In genomic region chr4:34766935-34767859, GRCh38 we compare ENCODE assay signal across 1 cellular context.
TF ChIP-seq lines count a peak whose summit lies in the region.

No MANE protein-coding gene starts in this region.

TF ChIP-seq in SK-N-SH treated with all-trans-retinoic acid at 6 μM for 48 hours, 23 proteins besides CTCF, POLR2A, EP300 and RAD21 (continued from another document):
- TF ChIP-seq, protein P1, sequence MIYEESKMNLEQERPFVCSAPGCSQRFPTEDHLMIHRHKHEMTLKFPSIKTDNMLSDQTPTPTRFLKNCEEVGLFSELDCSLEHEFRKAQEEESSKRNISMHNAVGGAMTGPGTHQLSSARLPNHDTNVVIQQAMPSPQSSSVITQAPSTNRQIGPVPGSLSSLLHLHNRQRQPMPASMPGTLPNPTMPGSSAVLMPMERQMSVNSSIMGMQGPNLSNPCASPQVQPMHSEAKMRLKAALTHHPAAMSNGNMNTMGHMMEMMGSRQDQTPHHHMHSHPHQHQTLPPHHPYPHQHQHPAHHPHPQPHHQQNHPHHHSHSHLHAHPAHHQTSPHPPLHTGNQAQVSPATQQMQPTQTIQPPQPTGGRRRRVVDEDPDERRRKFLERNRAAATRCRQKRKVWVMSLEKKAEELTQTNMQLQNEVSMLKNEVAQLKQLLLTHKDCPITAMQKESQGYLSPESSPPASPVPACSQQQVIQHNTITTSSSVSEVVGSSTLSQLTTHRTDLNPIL (CRISPR knock-in tag; IDR thresholded peaks at IDR 0.05; ENCODE audit: low read depth) = no peak
- no peak for TF ChIP-seq PATZ1 (CRISPR knock-in tag; IDR thresholded peaks at IDR 0.05; ENCODE audit: borderline replicate concordance)
- TF ChIP-seq RARB (CRISPR knock-in tag; IDR thresholded peaks at IDR 0.05) = no peak
- no peak for TF ChIP-seq PPARA (CRISPR knock-in tag; IDR thresholded peaks at IDR 0.05; ENCODE audit: borderline replicate concordance)
- TF ChIP-seq CSDC2 (CRISPR knock-in tag; IDR thresholded peaks at IDR 0.05) = no peak
- TF ChIP-seq ISL1 (CRISPR knock-in tag; IDR thresholded peaks at IDR 0.05) = no peak
